Comparison of ENCODE assay signal across 10 cellular contexts in genomic region chr9:125763373-125763772, GRCh38. TPM values are rescaled to one million over a fixed set of nuclear protein-coding genes. Genes with fewer than 3 reads are reported as not detected.
DNase-seq lines count a peak whose midpoint lies in the region; ATAC-seq and TF ChIP-seq lines count a peak whose summit lies in the region.
"Had no signal": no experiment of that assay in that cellular context is flagged by ENCODE, and none has a peak within 500 bp of the region (broad histone marks: within the 10 kb centered on the region; RNA-seq: fewer than 3 reads in every experiment).

No MANE protein-coding gene starts in this region.

- H3K9me3 ChIP-seq in left ventricle myocardium inferior (replicated peaks) (no peaks in the 10 kb centered on the region), right cardiac atrium (ENCODE audit: control insufficient read depth, low read length) (no peaks in the 10 kb centered on the region), endocrine pancreas (ENCODE audit: control insufficient read depth, low read length) (no peaks in the 10 kb centered on the region), Caco-2 (no peaks in the 10 kb centered on the region)

- no peak for DNase-seq in left ventricle myocardium inferior
- no peak for DNase-seq in right cardiac atrium
- peak; percentile 98 for DNase-seq in NCI-H524 treated with DMSO at 0.1 percent for 48 hours (lab: John Stamatoyannopoulos, UW)
- no peak for DNase-seq in type B pancreatic cell (ENCODE audit: extremely low spot score, unreplicated experiment)
- no peak for DNase-seq in coronary artery (ENCODE audit: low spot score)
- DNase-seq in Caco-2: no peak
- DNase-seq: activated CD8-positive, alpha-beta memory T cell treated with anti-CD3 and anti-CD28 coated beads for 24 hours; NK-92 treated with Interleukin-12 subunit alpha and Interleukin-12 subunit beta, amount 100 ng/mL, for 24 hours had no signal

- H3K4me1 Mint-ChIP-seq in type B pancreatic cell (ENCODE audit: unreplicated experiment) (peaks cover 58% of the 10 kb centered on the region), Caco-2 (ENCODE audit: low read depth, unreplicated experiment) (peaks cover 8% of the 10 kb centered on the region)

- no peaks in the 10 kb centered on the region for H3K36me3 Mint-ChIP-seq in type B pancreatic cell
- no peaks in the 10 kb centered on the region for H3K36me3 Mint-ChIP-seq in Caco-2 (ENCODE audit: insufficient read depth, unreplicated experiment)

- H3K4me3 ChIP-seq in left ventricle myocardium inferior: peak overlapping the region; percentile 13
- no peak overlapping the region for H3K4me3 ChIP-seq in right cardiac atrium (ENCODE audit: low read length)
- peak overlapping the region; percentile 82 for H3K4me3 ChIP-seq in endocrine pancreas (ENCODE audit: control insufficient read depth, insufficient read depth, low read length)
- H3K4me3 ChIP-seq in coronary artery: no peak overlapping the region
- no peak overlapping the region for H3K4me3 ChIP-seq in Caco-2 (ENCODE audit: low read depth, low read length)

- H3K36me3 ChIP-seq in left ventricle myocardium inferior: no peaks in the 10 kb centered on the region
- no peaks in the 10 kb centered on the region for H3K36me3 ChIP-seq in endocrine pancreas (ENCODE audit: control insufficient read depth, insufficient read depth, low read length)
- H3K36me3 ChIP-seq in Caco-2 (ENCODE audit: control insufficient read depth, insufficient read depth, low read length): no peaks in the 10 kb centered on the region

- H3K27ac ChIP-seq in left ventricle myocardium inferior (replicated peaks): peak overlapping the region; percentile 20
- no peak overlapping the region for H3K27ac ChIP-seq in right cardiac atrium (ENCODE audit: low read length)
- H3K27ac ChIP-seq in coronary artery: no peak overlapping the region

- 41% methylated on average over 8 of the region's 8 CpGs for WGBS in right cardiac atrium

- H3K27ac Mint-ChIP-seq in type B pancreatic cell: peak overlapping the region; percentile 67
- H3K27ac Mint-ChIP-seq in Caco-2 (ENCODE audit: unreplicated experiment): no peak overlapping the region

- BruUV-seq in Caco-2 (replicated peaks; lab: Mats Ljungman, UMichigan): no TSS peak

- H3K4me3 Mint-ChIP-seq in type B pancreatic cell (peak overlapping the region; percentile 74), Caco-2 (ENCODE audit: unreplicated experiment) (no peak overlapping the region)

- no peak for TF ChIP-seq CTCF in left ventricle myocardium inferior (IDR thresholded peaks at IDR 0.05; ENCODE audit: borderline replicate concordance)
- TF ChIP-seq CTCF in type B pancreatic cell (conservative IDR thresholded peaks at IDR 0.05): no peak
- TF ChIP-seq CTCF in coronary artery (IDR thresholded peaks at IDR 0.05): no peak
- no peak for TF ChIP-seq CTCF in Caco-2 (IDR thresholded peaks at IDR 0.05; ENCODE audit: insufficient read depth in 1 of 2, low read depth in 1 of 2, low read length in 1 of 2, severe bottlenecking in 1 of 2, unreplicated experiment in 1 of 2)

- H3K27me3 ChIP-seq in left ventricle myocardium inferior (ENCODE audit: low read depth) (no peaks in the 10 kb centered on the region), right cardiac atrium (ENCODE audit: control insufficient read depth, insufficient read depth) (no peaks in the 10 kb centered on the region), endocrine pancreas (ENCODE audit: control insufficient read depth, insufficient read depth, low read length) (no peaks in the 10 kb centered on the region), Caco-2 (replicated peaks; ENCODE audit: control insufficient read depth, insufficient read depth, low read length) (no peaks in the 10 kb centered on the region)

- ATAC-seq in right cardiac atrium (no peak), GM21390 (IDR thresholded peaks at IDR 0.05; ENCODE audit: unreplicated experiment) (no peak)

- H3K9me3 Mint-ChIP-seq in type B pancreatic cell (no peaks in the 10 kb centered on the region), Caco-2 (ENCODE audit: unreplicated experiment) (no peaks in the 10 kb centered on the region)

- H3K9ac ChIP-seq in endocrine pancreas (ENCODE audit: control insufficient read depth, insufficient read depth, low read length): no peak overlapping the region

- H3K4me1 ChIP-seq in left ventricle myocardium inferior (peaks cover 61% of the 10 kb centered on the region), right cardiac atrium (ENCODE audit: control insufficient read depth, insufficient read depth, low read length) (peaks cover 2% of the 10 kb centered on the region), endocrine pancreas (ENCODE audit: control insufficient read depth, insufficient read depth, low read length) (peaks cover 55% of the 10 kb centered on the region), Caco-2 (peaks cover 9% of the 10 kb centered on the region; the same call in 1 of the 2 replicates)

- CTCF ChIA-PET in Caco-2 (lab: Charles Lee): no interaction called here

- intact Hi-C loops in left ventricle myocardium inferior (cut with micrococcal nuclease): loop anchor here (10.0 kb wide), 1 partner anchor 51 kb away; no protein-coding TSS in a partner anchor
- intact Hi-C loops in right cardiac atrium (cut with DNase I): no loop called here
- intact Hi-C loops in Caco-2 (cut with micrococcal nuclease; ENCODE audit: unreplicated experiment): no loop called here

- POLR2A ChIA-PET in Caco-2 (lab: Charles Lee): no interaction called here

- H3K27me3 Mint-ChIP-seq in type B pancreatic cell (no peaks in the 10 kb centered on the region), Caco-2 (ENCODE audit: insufficient read depth, unreplicated experiment) (no peaks in the 10 kb centered on the region)

RNA-seq across cellular contexts. Expression of gene PBX3, which starts 16.2 kb away (rescaled TPM):
- total RNA-seq in left ventricle myocardium inferior: 44.2 TPM
- 100 to 1,000 TPM in 1 of 4 donors, 10 to 100 TPM in 3; 73.1 to 107 (median 92.9) TPM for total RNA-seq in right cardiac atrium
- polyA plus RNA-seq in right cardiac atrium: 47.6 TPM
- total RNA-seq in type B pancreatic cell (ENCODE audit: low replicate concordance): 31.1 and 60.9 TPM in 2 replicates
- total RNA-seq in Caco-2 (2022): 7.7 and 12.4 TPM in 2 replicates

RNA-seq across cellular contexts. Expression of gene MAPKAP1, which starts 56.4 kb away (rescaled TPM):
- total RNA-seq in left ventricle myocardium inferior (127 TPM), right cardiac atrium (100 to 1,000 TPM in 3 of 4 donors, 10 to 100 TPM in 1; 97.1 to 116 (median 106) TPM), type B pancreatic cell (ENCODE audit: low replicate concordance) (67.3 and 77.9 TPM in 2 replicates), Caco-2 (2022) (70.0 and 82.5 TPM in 2 replicates)
- polyA plus RNA-seq in right cardiac atrium: 115 TPM

Comparison
In these comparisons a context has a peak if more than half of its experiments do, and no peak if none do; other contexts are left out.
1. H3K4me3 ChIP-seq: peak in left ventricle myocardium inferior (single experiment) and endocrine pancreas (single experiment); none in right cardiac atrium (single experiment), coronary artery (single experiment) and Caco-2 (single experiment).